In genomic region chr16:28014851-28015250, GRCh38 we compare ENCODE assay signal across 29 cellular contexts. TPM values are rescaled to one million over a fixed set of nuclear protein-coding genes. Genes with fewer than 3 reads are reported as not detected.
"Had no signal": no experiment of that assay in that cellular context is flagged by ENCODE, and none has a peak within 500 bp of the region (broad histone marks: within the 10 kb centered on the region; RNA-seq: fewer than 3 reads in every experiment).

No MANE protein-coding gene starts in this region.

- DNase-seq: naive B cell; naive thymus-derived CD8-positive, alpha-beta T cell; nephron progenitor cell; nucleus accumbens; ovary; psoas muscle; right cardiac atrium; right lobe of liver; sigmoid colon; small intestine; stimulated activated CD4-positive, alpha-beta T cell treated with anti-CD3 and anti-CD28 coated beads, Interleukin-15, amount 100 ng/mL, for 24 hours; stimulated activated CD4-positive, alpha-beta T cell treated with anti-CD3 and anti-CD28 coated beads, Interleukin-2, amount 100 ng/mL, for 24 hours; stimulated activated CD4-positive, alpha-beta T cell treated with anti-CD3 and anti-CD28 coated beads, Interleukin-2, amount 100 ng/mL, for 48 hours; stimulated activated CD4-positive, alpha-beta T cell treated with anti-CD3 and anti-CD28 coated beads, Interleukin-4, amount 100 ng/mL, for 24 hours; stimulated activated naive B cell treated with anti-CD40 and anti-IgM and Interleukin-4, amounts not matched to agents 10 μg/mL and 1 μg/mL and 100 μg/mL, for 72 hours; stimulated activated naive CD4-positive, alpha-beta T cell treated with Interleukin-2 at 50 U/mL for 16 hours; stomach; tibial artery; transverse colon; upper lobe of right lung; uterus had no signal

- H3K27ac ChIP-seq: neutrophil, ovary, parathyroid adenoma, psoas muscle, right lobe of liver, sigmoid colon, stomach, thoracic aorta, tibial artery, transverse colon, upper lobe of right lung, uterus had no signal

- H3K9me3 ChIP-seq: neutrophil, ovary, psoas muscle, right lobe of liver, sigmoid colon, transverse colon, upper lobe of right lung, uterus had no signal

- H3K36me3 ChIP-seq: neutrophil, ovary, right lobe of liver, sigmoid colon, stomach, thoracic aorta, tibial artery, transverse colon, upper lobe of right lung, uterus had no signal

- H3K4me3 ChIP-seq: ovary, psoas muscle, right lobe of liver, sigmoid colon, stomach, thoracic aorta, tibial artery, transverse colon, upper lobe of right lung, uterus had no signal

- H3K9ac ChIP-seq: parathyroid adenoma had no signal

- H2AFZ ChIP-seq: parathyroid adenoma had no signal

- H3K27me3 ChIP-seq: ovary, right lobe of liver, tibial artery, transverse colon, upper lobe of right lung, uterus had no signal

- H3K79me2 ChIP-seq: parathyroid adenoma had no signal

- H3K4me1 ChIP-seq: psoas muscle, right lobe of liver, sigmoid colon, stomach, tibial artery, transverse colon, upper lobe of right lung, uterus had no signal

RNA-seq across cellular contexts. Expression of gene GSG1L, which starts 48.7 kb away (rescaled TPM):
- total RNA-seq: naive thymus-derived CD8-positive, alpha-beta T cell; natural killer cell treated with Interleukin-12 subunit alpha and Interleukin-12 subunit beta and Interleukin-15 and Interleukin-18, amount 100 ng/mL, for 72 hours; neural crest cell; omental fat pad; renal cortical epithelial cell; stomach; subcutaneous adipose tissue; transverse colon had no signal
- polyA plus RNA-seq: naive thymus-derived CD8-positive, alpha-beta T cell had no signal
